Comparison of ENCODE assay signal across 25 cellular contexts in genomic region chr1:40750326-40750975, GRCh38. TPM values are rescaled to one million over a fixed set of nuclear protein-coding genes. Genes with fewer than 3 reads are reported as not detected.
DNase-seq lines count a peak whose midpoint lies in the region; ATAC-seq, FAIRE-seq and TF ChIP-seq lines count a peak whose summit lies in the region.
"Had no signal": no experiment of that assay in that cellular context is flagged by ENCODE, and none has a peak within 500 bp of the region (broad histone marks: within the 10 kb centered on the region; RNA-seq: fewer than 3 reads in every experiment).

No MANE protein-coding gene starts in this region.

- no peak for DNase-seq in activated CD4-positive, alpha-beta T cell treated with anti-CD3 and anti-CD28 coated beads, Interleukin-2, amount 10 ng/mL, durations not matched to agents 24 days and 14 days
- no peak for DNase-seq in activated CD4-positive, alpha-beta T cell treated with anti-CD3 and anti-CD28 coated beads for 48 hours
- DNase-seq in LNCaP clone FGC (ENCODE audit: low read depth) (peak; percentile 21), bronchial epithelial cell (ENCODE audit: low read depth) (peak; percentile 20), gastrocnemius medialis (no peak), GM13976 (ENCODE audit: low spot score) (no peak), heart left ventricle (no peak), NOMO-1 treated with dmso at 0.1 percent for 144 hours (lab: John Stamatoyannopoulos, UW; ENCODE audit: unreplicated experiment) (no peak)
- DNase-seq: ACHN; activated B cell treated with CpG ODN at 0.5 μM for 24 hours; activated naive CD4-positive, alpha-beta T cell treated with anti-CD3 and anti-CD28 coated beads for 36 hours; body of pancreas; CD4-positive, alpha-beta T cell; cortex of kidney; head of caudate nucleus; MM.1S; NCI-H1694 treated with DMSO at 0.1 percent for 48 hours; NCI-H446; NK-92 treated with Interleukin-12 subunit alpha and Interleukin-12 subunit beta, amount 100 ng/mL, for 24 hours; stimulated activated naive CD4-positive, alpha-beta T cell; tibial artery had no signal

- no peaks in the 10 kb centered on the region for H3K27me3 Mint-ChIP-seq in activated CD4-positive, alpha-beta T cell treated with anti-CD3 and anti-CD28 coated beads, Interleukin-2, amount 10 ng/mL, durations not matched to agents 24 days and 14 days
- H3K27me3 Mint-ChIP-seq: activated B cell treated with CpG ODN at 0.5 μM for 24 hours; CD4-positive, alpha-beta T cell; memory B cell had no signal

- H3K27ac ChIP-seq in gastrocnemius medialis: peak overlapping the region in 3 of 4 donors; percentile 74 to 84 (median 82)
- no peak overlapping the region for H3K27ac ChIP-seq in heart left ventricle
- H3K27ac ChIP-seq: body of pancreas, tibial artery had no signal

- H3K4me1 Mint-ChIP-seq in activated CD4-positive, alpha-beta T cell treated with anti-CD3 and anti-CD28 coated beads, Interleukin-2, amount 10 ng/mL, durations not matched to agents 24 days and 14 days: peaks cover 38% of the 10 kb centered on the region

- no peaks in the 10 kb centered on the region for H3K9me3 Mint-ChIP-seq in activated CD4-positive, alpha-beta T cell treated with anti-CD3 and anti-CD28 coated beads, Interleukin-2, amount 10 ng/mL, durations not matched to agents 24 days and 14 days
- H3K9me3 Mint-ChIP-seq: activated B cell treated with CpG ODN at 0.5 μM for 24 hours; activated naive CD4-positive, alpha-beta T cell treated with anti-CD3 and anti-CD28 coated beads for 36 hours; CD4-positive, alpha-beta T cell; memory B cell had no signal

- H3K36me3 Mint-ChIP-seq in activated CD4-positive, alpha-beta T cell treated with anti-CD3 and anti-CD28 coated beads, Interleukin-2, amount 10 ng/mL, durations not matched to agents 24 days and 14 days (ENCODE audit: low read depth): peaks cover 75% of the 10 kb centered on the region

- WGBS in heart left ventricle, 4 donors: 57 to 76% (median 65%) methylated on average over 3 of the region's 3 CpGs

- TF ChIP-seq POLR2A in gastrocnemius medialis (IDR thresholded peaks at IDR 0.05) (no peak), heart left ventricle (IDR thresholded peaks at IDR 0.05) (no peak)

- TF ChIP-seq CTCF in LNCaP clone FGC (IDR thresholded peaks at IDR 0.05; ENCODE audit: control insufficient read depth, extremely low read depth, insufficient read depth): no peak
- TF ChIP-seq CTCF in bronchial epithelial cell (IDR thresholded peaks at IDR 0.05; ENCODE audit: insufficient read depth, low read length, severe bottlenecking): no peak
- no peak for TF ChIP-seq CTCF in gastrocnemius medialis (IDR thresholded peaks at IDR 0.05 in 4 of 5, conservative IDR thresholded peaks at IDR 0.05 in 1 of 5)
- TF ChIP-seq CTCF in GM13976 (IDR thresholded peaks at IDR 0.05; ENCODE audit: borderline replicate concordance, control extremely low read depth, extremely low read depth, insufficient read depth, missing control alignments): no peak
- no peak for TF ChIP-seq CTCF in heart left ventricle (IDR thresholded peaks at IDR 0.05)

- no peak for FAIRE-seq in bronchial epithelial cell (lab: Jason Lieb, UNC)
- FAIRE-seq: GM19239 had no signal

- peaks cover 13% of the 10 kb centered on the region for H3K36me3 ChIP-seq in bronchial epithelial cell (ENCODE audit: control insufficient read depth, insufficient read depth, low read length)
- peaks cover 0 to 29% of the 10 kb centered on the region in 2 donors for H3K36me3 ChIP-seq in gastrocnemius medialis
- H3K36me3 ChIP-seq in heart left ventricle: peaks cover 0 to 99% (median 93%) of the 10 kb centered on the region in 9 donors

- in situ Hi-C loops in gastrocnemius medialis (cut with MboI; ENCODE audit: low sequenced_read_pairs in 4 of 4): no loop called here
- in situ Hi-C loops in GM13976 (cut with MboI; ENCODE audit: low sequenced_read_pairs, unreplicated experiment): no loop called here

- no peaks in the 10 kb centered on the region for H3K9me3 ChIP-seq in gastrocnemius medialis
- no peaks in the 10 kb centered on the region for H3K9me3 ChIP-seq in heart left ventricle
- H3K9me3 ChIP-seq: body of pancreas, tibial artery had no signal

- H3K27ac Mint-ChIP-seq in activated CD4-positive, alpha-beta T cell treated with anti-CD3 and anti-CD28 coated beads, Interleukin-2, amount 10 ng/mL, durations not matched to agents 24 days and 14 days: peak overlapping the region; percentile 3
- H3K27ac Mint-ChIP-seq: activated B cell treated with CpG ODN at 0.5 μM for 24 hours; activated naive CD4-positive, alpha-beta T cell treated with anti-CD3 and anti-CD28 coated beads for 36 hours; CD4-positive, alpha-beta T cell had no signal

- no peak overlapping the region for H3K4me3 Mint-ChIP-seq in activated CD4-positive, alpha-beta T cell treated with anti-CD3 and anti-CD28 coated beads, Interleukin-2, amount 10 ng/mL, durations not matched to agents 24 days and 14 days
- H3K4me3 Mint-ChIP-seq: activated B cell treated with CpG ODN at 0.5 μM for 24 hours; activated naive CD4-positive, alpha-beta T cell treated with anti-CD3 and anti-CD28 coated beads for 36 hours; CD4-positive, alpha-beta T cell; memory B cell had no signal

- intact Hi-C loops in activated CD4-positive, alpha-beta T cell treated with anti-CD3 and anti-CD28 coated beads, Interleukin-2, amount 10 ng/mL, durations not matched to agents 24 days and 14 days (cut with micrococcal nuclease): no loop called here
- intact Hi-C loops in gastrocnemius medialis (cut with DNase I; ENCODE audit: low total_unique reads): no loop called here
- intact Hi-C loops in heart left ventricle (cut with DNase I): no loop called here

- H3K4me3 ChIP-seq in LNCaP clone FGC (ENCODE audit: low read depth, low read length) (no peak overlapping the region), bronchial epithelial cell (ENCODE audit: low read depth, low read length) (no peak overlapping the region), gastrocnemius medialis (no peak overlapping the region), heart left ventricle (no peak overlapping the region)
- H3K4me3 ChIP-seq: body of pancreas, tibial artery had no signal

- H3K27me3 ChIP-seq in bronchial epithelial cell (ENCODE audit: control insufficient read depth, insufficient read depth, low read length) (no peaks in the 10 kb centered on the region), gastrocnemius medialis (no peaks in the 10 kb centered on the region), heart left ventricle (no peaks in the 10 kb centered on the region)
- H3K27me3 ChIP-seq: body of pancreas, tibial artery had no signal

- peaks cover 35 to 37% of the 10 kb centered on the region in 2 donors for H3K4me1 ChIP-seq in gastrocnemius medialis
- peaks cover 0 to 29% (median 5%) of the 10 kb centered on the region in 12 donors for H3K4me1 ChIP-seq in heart left ventricle
- H3K4me1 ChIP-seq: tibial artery had no signal

- ATAC-seq in gastrocnemius medialis (no peak), heart left ventricle (no peak)
- ATAC-seq: body of pancreas, esophagus mucosa had no signal

RNA-seq across cellular contexts. Expression of gene KCNQ4, which starts 33.1 kb away (rescaled TPM):
- 1.4 and 1.5 TPM in 2 replicates for total RNA-seq in activated CD4-positive, alpha-beta T cell treated with anti-CD3 and anti-CD28 coated beads, Interleukin-2, amount 10 ng/mL, durations not matched to agents 24 days and 14 days
- total RNA-seq in bronchial epithelial cell (under 0.01 TPM in 2 replicates), gastrocnemius medialis (1 to 10 TPM; 2.9 to 8.2 (median 3.5) TPM), heart left ventricle (1 to 10 TPM; 1.3 to 4.4 (median 2.2) TPM)
- polyA plus RNA-seq in heart left ventricle: 1 to 10 TPM; 1.3 to 1.8 TPM
- polyA plus RNA-seq: neural cell had no signal

RNA-seq across cellular contexts. Expression of gene NFYC, which starts 58.9 kb away (rescaled TPM):
- total RNA-seq in activated CD4-positive, alpha-beta T cell treated with anti-CD3 and anti-CD28 coated beads, Interleukin-2, amount 10 ng/mL, durations not matched to agents 24 days and 14 days: 66.5 and 73.2 TPM in 2 replicates
- total RNA-seq in bronchial epithelial cell: 22.5 and 22.9 TPM in 2 replicates
- 10 to 100 TPM; 45.3 to 58.6 (median 57.4) TPM for total RNA-seq in gastrocnemius medialis
- total RNA-seq in heart left ventricle: 10 to 100 TPM; 52.6 to 82.8 (median 69.4) TPM
- polyA plus RNA-seq in heart left ventricle: 10 to 100 TPM; 45.2 to 52.8 TPM

Comparison
In these comparisons a context has a peak if more than half of its experiments do, and no peak if none do; other contexts are left out.
1. DNase-seq: peak in LNCaP clone FGC (single experiment) and bronchial epithelial cell (single experiment); none in activated CD4-positive, alpha-beta T cell treated with anti-CD3 and anti-CD28 coated beads, Interleukin-2, amount 10 ng/mL, durations not matched to agents 24 days and 14 days (single experiment), activated CD4-positive, alpha-beta T cell treated with anti-CD3 and anti-CD28 coated beads for 48 hours (single experiment), gastrocnemius medialis (0 of 2), GM13976 (single experiment), heart left ventricle (0 of 5) and NOMO-1 treated with dmso at 0.1 percent for 144 hours (single experiment).
2. H3K27ac ChIP-seq: peak in gastrocnemius medialis (3 of 4); none in heart left ventricle (0 of 12).